9 cellular contexts compared by ENCODE assay signal in genomic region chr1:210143465-210144062, GRCh38.
A peak's percentile ranks its signal among the peaks of the same experiment; 100 is the strongest.
DNase-seq lines count a peak whose midpoint lies in the region; ATAC-seq, FAIRE-seq and TF ChIP-seq lines count a peak whose summit lies in the region.
"Had no signal": no experiment of that assay in that cellular context is flagged by ENCODE, and none has a peak within 500 bp of the region (broad histone marks: within the 10 kb centered on the region; RNA-seq: fewer than 3 reads in every experiment).

No MANE protein-coding gene starts in this region.

- no peak overlapping the region for H3K27ac ChIP-seq in stomach

- no peak overlapping the region for H3K4me3 Mint-ChIP-seq in activated CD4-positive, alpha-beta T cell treated with anti-CD3 and anti-CD28 coated beads for 36 hours

- H3K4me3 ChIP-seq in stomach = no peak overlapping the region

- FAIRE-seq in endometrium (lab: Jason Lieb, UNC) = peak; percentile 94
- FAIRE-seq: GM18507 had no signal

- no peak for ATAC-seq in activated CD4-positive, alpha-beta T cell treated with anti-CD3 and anti-CD28 coated beads for 36 hours
- no peak for ATAC-seq in GM21786 (IDR thresholded peaks at IDR 0.05; ENCODE audit: unreplicated experiment)

- H3K36me3 Mint-ChIP-seq in activated CD4-positive, alpha-beta T cell treated with anti-CD3 and anti-CD28 coated beads for 36 hours (ENCODE audit: low read depth) = no peaks in the 10 kb centered on the region

- H3K4me1 ChIP-seq in stomach = no peaks in the 10 kb centered on the region

- peak; percentile 6 for DNase-seq in 8988T
- peak; percentile 67 to 75 for DNase-seq in NCI-H2081 (lab: John Stamatoyannopoulos, UW)
- DNase-seq in activated CD4-positive, alpha-beta T cell treated with anti-CD3 and anti-CD28 coated beads for 36 hours = peak; percentile 80
- peak; percentile 67 for DNase-seq in midbrain (lab: John Stamatoyannopoulos, UW)
- peak; percentile 79 for DNase-seq in stomach

- TF ChIP-seq EP300 in stomach (IDR thresholded peaks at IDR 0.05) = no peak

- no peaks in the 10 kb centered on the region for H3K9me3 ChIP-seq in stomach

- peaks cover 2% of the 10 kb centered on the region for H3K9me3 Mint-ChIP-seq in activated CD4-positive, alpha-beta T cell treated with anti-CD3 and anti-CD28 coated beads for 36 hours (ENCODE audit: low read depth)

- 30 to 39% (median 33%) methylated on average over 4 of the region's 4 CpGs for WGBS in stomach, 5 donors

- CTCF ChIA-PET in activated CD4-positive, alpha-beta T cell treated with anti-CD3 and anti-CD28 coated beads for 36 hours (lab: Charles Lee) = interaction anchor here (0.6 to 2.4 kb wide), 17 partner anchors 10 to 628 kb away, joined by 3 to 14 read pairs (median 3); no protein-coding TSS in a partner anchor

- POLR2A ChIA-PET in activated CD4-positive, alpha-beta T cell treated with anti-CD3 and anti-CD28 coated beads for 36 hours (lab: Charles Lee) = no interaction called here

- no peaks in the 10 kb centered on the region for H3K4me1 Mint-ChIP-seq in activated CD4-positive, alpha-beta T cell treated with anti-CD3 and anti-CD28 coated beads for 36 hours

- no peaks in the 10 kb centered on the region for H3K36me3 ChIP-seq in stomach

- no peaks in the 10 kb centered on the region for H3K27me3 ChIP-seq in stomach

- H3K27ac Mint-ChIP-seq in activated CD4-positive, alpha-beta T cell treated with anti-CD3 and anti-CD28 coated beads for 36 hours = no peak overlapping the region

- no peak for TF ChIP-seq POLR2A in stomach (IDR thresholded peaks at IDR 0.05)

- peaks cover 27% of the 10 kb centered on the region for H3K27me3 Mint-ChIP-seq in activated CD4-positive, alpha-beta T cell treated with anti-CD3 and anti-CD28 coated beads for 36 hours

- TF ChIP-seq CTCF in GM12873 (IDR thresholded peaks at IDR 0.05; ENCODE audit: insufficient read depth, low read depth, low read length, missing control alignments) = peak; percentile 45
- peak in 5 of 7 experiments; percentile 22 to 56 (median 45) for TF ChIP-seq CTCF in stomach (IDR thresholded peaks at IDR 0.05)

- intact Hi-C loops in activated CD4-positive, alpha-beta T cell treated with anti-CD3 and anti-CD28 coated beads for 36 hours (cut with DNase I, micrococcal nuclease) = loop anchor here (1.0 to 10.0 kb wide), 3 partner anchors 168 to 279 kb away; no protein-coding TSS in a partner anchor
- intact Hi-C loops in stomach (cut with DNase I; ENCODE audit: low total_unique reads) = loop anchor here (5.0 kb wide), 1 partner anchor 169 kb away; no protein-coding TSS in a partner anchor

Comparison
In these comparisons a context has a peak if more than half of its experiments do, and no peak if none do; other contexts are left out.
1. DNase-seq: peak in every context shown above with its lines; median percentile 80 in activated CD4-positive, alpha-beta T cell treated with anti-CD3 and anti-CD28 coated beads for 36 hours; 79 in stomach; 71 in NCI-H2081; 67 in midbrain; 6 in 8988T.